ENCODE assay signal across 2 cellular contexts in genomic region chr2:177606636-177607035, GRCh38.
TF ChIP-seq lines count a peak whose summit lies in the region.

No MANE protein-coding gene starts in this region.

TF ChIP-seq in GM23338, 12 proteins besides CTCF, POLR2A, EP300 and RAD21 (continued from another document):
- TF ChIP-seq ZNF462 (CRISPR knock-in tag; IDR thresholded peaks at IDR 0.05) (no peak), JUNB (IDR thresholded peaks at IDR 0.05; ENCODE audit: unreplicated experiment) (no peak), ZNF114 (CRISPR knock-in tag; IDR thresholded peaks at IDR 0.05) (no peak), POLR2AphosphoS5 (IDR thresholded peaks at IDR 0.05; ENCODE audit: low read depth) (no peak), STAT1 (IDR thresholded peaks at IDR 0.05; ENCODE audit: unreplicated experiment) (no peak), ETS1 (IDR thresholded peaks at IDR 0.05) (no peak), NANOG (IDR thresholded peaks at IDR 0.05; ENCODE audit: borderline replicate concordance) (no peak), CREB1 (CRISPR knock-in tag; IDR thresholded peaks at IDR 0.05; ENCODE audit: low read depth) (no peak), EZH2 (IDR thresholded peaks at IDR 0.05; ENCODE audit: low read depth, unreplicated experiment) (no peak)
- TF ChIP-seq, protein P1, sequence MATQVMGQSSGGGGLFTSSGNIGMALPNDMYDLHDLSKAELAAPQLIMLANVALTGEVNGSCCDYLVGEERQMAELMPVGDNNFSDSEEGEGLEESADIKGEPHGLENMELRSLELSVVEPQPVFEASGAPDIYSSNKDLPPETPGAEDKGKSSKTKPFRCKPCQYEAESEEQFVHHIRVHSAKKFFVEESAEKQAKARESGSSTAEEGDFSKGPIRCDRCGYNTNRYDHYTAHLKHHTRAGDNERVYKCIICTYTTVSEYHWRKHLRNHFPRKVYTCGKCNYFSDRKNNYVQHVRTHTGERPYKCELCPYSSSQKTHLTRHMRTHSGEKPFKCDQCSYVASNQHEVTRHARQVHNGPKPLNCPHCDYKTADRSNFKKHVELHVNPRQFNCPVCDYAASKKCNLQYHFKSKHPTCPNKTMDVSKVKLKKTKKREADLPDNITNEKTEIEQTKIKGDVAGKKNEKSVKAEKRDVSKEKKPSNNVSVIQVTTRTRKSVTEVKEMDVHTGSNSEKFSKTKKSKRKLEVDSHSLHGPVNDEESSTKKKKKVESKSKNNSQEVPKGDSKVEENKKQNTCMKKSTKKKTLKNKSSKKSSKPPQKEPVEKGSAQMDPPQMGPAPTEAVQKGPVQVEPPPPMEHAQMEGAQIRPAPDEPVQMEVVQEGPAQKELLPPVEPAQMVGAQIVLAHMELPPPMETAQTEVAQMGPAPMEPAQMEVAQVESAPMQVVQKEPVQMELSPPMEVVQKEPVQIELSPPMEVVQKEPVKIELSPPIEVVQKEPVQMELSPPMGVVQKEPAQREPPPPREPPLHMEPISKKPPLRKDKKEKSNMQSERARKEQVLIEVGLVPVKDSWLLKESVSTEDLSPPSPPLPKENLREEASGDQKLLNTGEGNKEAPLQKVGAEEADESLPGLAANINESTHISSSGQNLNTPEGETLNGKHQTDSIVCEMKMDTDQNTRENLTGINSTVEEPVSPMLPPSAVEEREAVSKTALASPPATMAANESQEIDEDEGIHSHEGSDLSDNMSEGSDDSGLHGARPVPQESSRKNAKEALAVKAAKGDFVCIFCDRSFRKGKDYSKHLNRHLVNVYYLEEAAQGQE (IDR thresholded peaks at IDR 0.05; ENCODE audit: unreplicated experiment), result no peak

TF ChIP-seq in H1, 55 proteins besides CTCF, POLR2A, EP300 and RAD21 (continued from another document):
- TF ChIP-seq, protein P2, sequence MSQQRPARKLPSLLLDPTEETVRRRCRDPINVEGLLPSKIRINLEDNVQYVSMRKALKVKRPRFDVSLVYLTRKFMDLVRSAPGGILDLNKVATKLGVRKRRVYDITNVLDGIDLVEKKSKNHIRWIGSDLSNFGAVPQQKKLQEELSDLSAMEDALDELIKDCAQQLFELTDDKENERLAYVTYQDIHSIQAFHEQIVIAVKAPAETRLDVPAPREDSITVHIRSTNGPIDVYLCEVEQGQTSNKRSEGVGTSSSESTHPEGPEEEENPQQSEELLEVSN (IDR thresholded peaks at IDR 0.05), result no peak
- no peak for TF ChIP-seq CHD1 (IDR thresholded peaks at IDR 0.05; ENCODE audit: low read depth, low read length)
